Comparison of ENCODE assay signal across 19 cellular contexts in the genomic region with DNA sequence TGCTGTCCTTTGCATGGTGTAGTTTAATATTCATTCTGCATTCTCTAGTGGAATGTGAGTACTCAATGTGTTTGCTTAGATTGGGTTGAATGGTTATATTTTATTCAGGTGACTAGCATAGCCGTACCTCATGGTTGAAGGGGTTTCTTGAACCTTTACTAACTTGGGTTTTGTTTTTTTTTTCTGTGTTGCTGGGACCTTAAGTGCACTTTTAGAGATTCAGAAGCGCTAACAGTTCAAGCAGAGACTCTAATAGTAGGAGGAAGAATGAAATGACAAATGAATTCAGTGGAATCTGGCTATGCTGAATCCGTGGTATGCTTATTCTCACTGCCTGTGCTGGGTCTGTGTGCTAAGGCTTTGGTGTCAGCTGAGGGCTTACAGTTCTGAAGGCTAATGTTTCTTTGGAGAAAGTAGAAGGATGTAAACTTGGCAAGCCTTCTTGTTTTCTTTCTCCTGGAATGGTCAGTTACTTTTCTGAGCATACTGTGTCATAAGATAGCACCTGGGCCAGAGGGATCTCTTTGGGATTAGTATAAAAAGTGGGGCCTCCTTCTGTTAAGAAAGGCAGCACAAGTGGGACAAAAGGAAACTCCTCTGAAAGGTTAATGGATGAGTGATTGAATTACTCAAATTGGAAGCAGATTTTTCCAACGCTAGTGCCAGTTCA. TPM values are rescaled to one million over a fixed set of nuclear protein-coding genes. Genes with fewer than 3 reads are reported as not detected.
DNase-seq lines count a peak whose midpoint lies in the region; ATAC-seq and TF ChIP-seq lines count a peak whose summit lies in the region.
"Had no signal": no experiment of that assay in that cellular context is flagged by ENCODE, and none has a peak within 500 bp of the region (broad histone marks: within the 10 kb centered on the region; RNA-seq: fewer than 3 reads in every experiment).

No MANE protein-coding gene starts in this region.

- no peak overlapping the region for H3K4me3 ChIP-seq in fibroblast of mammary gland (ENCODE audit: control insufficient read depth, low read depth, low read length)
- H3K4me3 ChIP-seq: esophagus squamous epithelium had no signal

- TF ChIP-seq CTCF in fibroblast of mammary gland (conservative IDR thresholded peaks at IDR 0.05; ENCODE audit: control insufficient read depth, insufficient read depth, low read depth, low read length) (no peak), nephron (IDR thresholded peaks at IDR 0.05; ENCODE audit: unreplicated experiment in 3 of 3) (no peak), type B pancreatic cell (conservative IDR thresholded peaks at IDR 0.05) (no peak), endothelial cell (IDR thresholded peaks at IDR 0.05; ENCODE audit: unreplicated experiment) (no peak)

- H3K27me3 Mint-ChIP-seq in nephron (ENCODE audit: low read depth) (no peaks in the 10 kb centered on the region), type B pancreatic cell (no peaks in the 10 kb centered on the region), endothelial cell (ENCODE audit: unreplicated experiment) (peaks cover 3% of the 10 kb centered on the region)
- H3K27me3 Mint-ChIP-seq: activated CD4-positive, alpha-beta T cell treated with anti-CD3 and anti-CD28 coated beads, Interleukin-2, amount 10 ng/mL, durations not matched to agents 7 days and 5 days; activated naive CD8-positive, alpha-beta T cell treated with anti-CD3 and anti-CD28 coated beads for 36 hours had no signal

- DNase-seq in amniotic epithelial cell (ENCODE audit: low read depth) (peak; percentile 19), fibroblast of mammary gland (ENCODE audit: low read depth) (peak; percentile 29), type B pancreatic cell (ENCODE audit: extremely low spot score, unreplicated experiment) (no peak), endothelial cell (ENCODE audit: low spot score) (no peak)
- DNase-seq: activated CD4-positive, alpha-beta T cell treated with anti-CD3 and anti-CD28 coated beads, Interleukin-2, amount 10 ng/mL, durations not matched to agents 7 days and 5 days; activated naive CD8-positive, alpha-beta T cell treated with anti-CD3 and anti-CD28 coated beads for 36 hours; activated T-cell treated with anti-CD3 and anti-CD28 coated beads, Interleukin-2, amount 50 U/mL, for 1 hour; CD8-positive, alpha-beta T cell; esophagus squamous epithelium; GDM1; HFFc6; NCI-H345; SIG-M5; stimulated activated CD4-positive, alpha-beta T cell treated with anti-CD3 and anti-CD28 coated beads, Interleukin-12 subunit alpha, Interleukin-12 subunit beta, amount 100 ng/mL, for 4 hours; stimulated activated naive CD8-positive, alpha-beta T cell treated with anti-CD3 and anti-CD28 coated beads, Interleukin-15, Interleukin-2, amounts not matched to agents 100 U/mL and 50 U/mL, for 24 hours; T-helper 9 cell had no signal

- H3K4me3 Mint-ChIP-seq in nephron (no peak overlapping the region), type B pancreatic cell (peak overlapping the region; percentile 38), endothelial cell (ENCODE audit: unreplicated experiment) (no peak overlapping the region)
- H3K4me3 Mint-ChIP-seq: activated CD4-positive, alpha-beta T cell treated with anti-CD3 and anti-CD28 coated beads, Interleukin-2, amount 10 ng/mL, durations not matched to agents 7 days and 5 days; activated naive CD8-positive, alpha-beta T cell treated with anti-CD3 and anti-CD28 coated beads for 36 hours; CD8-positive, alpha-beta T cell; HFFc6 had no signal

- H3K9me3 Mint-ChIP-seq in nephron = peaks cover 3% of the 10 kb centered on the region
- H3K9me3 Mint-ChIP-seq in type B pancreatic cell = peaks cover 13% of the 10 kb centered on the region
- H3K9me3 Mint-ChIP-seq in endothelial cell (ENCODE audit: unreplicated experiment) = no peaks in the 10 kb centered on the region
- H3K9me3 Mint-ChIP-seq: CD8-positive, alpha-beta T cell; HFFc6 had no signal

- H3K36me3 Mint-ChIP-seq in nephron (ENCODE audit: low read depth) (no peaks in the 10 kb centered on the region), type B pancreatic cell (peaks cover 4% of the 10 kb centered on the region), endothelial cell (ENCODE audit: low read depth, unreplicated experiment) (peaks cover 4% of the 10 kb centered on the region)

- ATAC-seq in GM19467 (IDR thresholded peaks at IDR 0.05; ENCODE audit: unreplicated experiment) (no peak), GM21529 (IDR thresholded peaks at IDR 0.05; ENCODE audit: unreplicated experiment) (no peak)
- ATAC-seq: CD8-positive, alpha-beta T cell; stimulated activated naive CD8-positive, alpha-beta T cell treated with anti-CD3 and anti-CD28 coated beads, Interleukin-15, Interleukin-2, amounts not matched to agents 100 U/mL and 50 U/mL, for 24 hours had no signal

- H3K27ac Mint-ChIP-seq in nephron (peak overlapping the region; percentile 10 to 84 (median 26)), type B pancreatic cell (peak overlapping the region; percentile 46), endothelial cell (ENCODE audit: unreplicated experiment) (no peak overlapping the region)
- H3K27ac Mint-ChIP-seq: activated CD4-positive, alpha-beta T cell treated with anti-CD3 and anti-CD28 coated beads, Interleukin-2, amount 10 ng/mL, durations not matched to agents 7 days and 5 days; activated naive CD8-positive, alpha-beta T cell treated with anti-CD3 and anti-CD28 coated beads for 36 hours; CD8-positive, alpha-beta T cell; HFFc6 had no signal

- H3K4me1 Mint-ChIP-seq in nephron (peaks cover 6% of the 10 kb centered on the region), type B pancreatic cell (ENCODE audit: unreplicated experiment) (peaks cover 14% of the 10 kb centered on the region), endothelial cell (ENCODE audit: unreplicated experiment) (peaks cover 5% of the 10 kb centered on the region)
- H3K4me1 Mint-ChIP-seq: activated CD4-positive, alpha-beta T cell treated with anti-CD3 and anti-CD28 coated beads, Interleukin-2, amount 10 ng/mL, durations not matched to agents 7 days and 5 days; activated naive CD8-positive, alpha-beta T cell treated with anti-CD3 and anti-CD28 coated beads for 36 hours had no signal

RNA-seq across cellular contexts. Expression of a gene that starts 28.7 kb away (rescaled TPM):
- total RNA-seq in type B pancreatic cell (ENCODE audit: low replicate concordance) (10.8 and 19.4 TPM in 2 replicates), endothelial cell (ENCODE audit: unreplicated experiment) (23.2 TPM)

Comparison
In these comparisons a context has a peak if more than half of its experiments do, and no peak if none do; other contexts are left out.
1. DNase-seq: peak in amniotic epithelial cell (single experiment) and fibroblast of mammary gland (single experiment); none in type B pancreatic cell (single experiment) and endothelial cell (single experiment).